ENCODE assay signal across 8 cellular contexts in the genomic region with DNA sequence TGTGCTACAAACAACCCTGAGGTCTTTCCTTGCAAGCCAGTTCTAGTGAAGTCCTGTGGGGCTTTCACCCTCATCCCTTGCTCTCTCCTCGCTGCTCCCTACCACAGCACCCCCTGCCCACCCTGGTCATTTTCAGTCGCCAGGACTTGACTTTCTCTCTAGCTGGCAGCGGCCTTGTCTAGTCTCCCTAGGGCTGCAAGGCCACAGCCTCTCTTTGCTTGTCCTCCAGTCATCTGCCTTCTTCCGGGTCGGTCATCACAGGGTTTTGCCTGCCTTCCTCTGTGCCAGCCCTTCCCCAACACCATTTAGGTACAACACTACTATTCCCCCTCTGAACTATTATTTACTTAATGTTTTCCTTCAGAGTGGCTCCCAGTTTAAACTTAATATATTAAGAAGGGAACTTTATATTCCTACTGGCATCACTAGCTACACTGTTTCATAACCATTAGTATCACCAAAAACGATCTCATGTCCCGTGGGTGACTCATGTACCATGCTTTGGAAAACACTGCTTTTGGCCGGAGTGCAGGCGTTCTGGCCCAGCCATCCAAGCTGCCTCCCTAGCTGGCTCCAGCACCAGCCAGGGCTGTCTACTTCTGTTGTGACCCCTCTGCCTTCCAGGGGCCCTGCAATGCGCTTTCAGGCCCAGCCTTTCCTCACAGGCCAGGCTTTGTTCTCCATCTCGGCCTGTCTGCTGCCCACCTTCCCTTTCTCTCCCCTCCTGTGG. TPM values are rescaled to one million over a fixed set of nuclear protein-coding genes. Genes with fewer than 3 reads are reported as not detected.
DNase-seq lines count a peak whose midpoint lies in the region; ATAC-seq, FAIRE-seq and TF ChIP-seq lines count a peak whose summit lies in the region.

No MANE protein-coding gene starts in this region.

- peaks cover 7% of the 10 kb centered on the region for H3K4me1 Mint-ChIP-seq in astrocyte (ENCODE audit: low read depth, unreplicated experiment)

- H3K27me3 ChIP-seq in astrocyte (ENCODE audit: insufficient read depth, low read length) = no peaks in the 10 kb centered on the region
- no peaks in the 10 kb centered on the region for H3K27me3 ChIP-seq in subcutaneous abdominal adipose tissue (ENCODE audit: control insufficient read depth in 5 of 5, insufficient read depth in 4 of 5, low read length in 5 of 5)

- no peak overlapping the region for H3K27ac Mint-ChIP-seq in astrocyte (ENCODE audit: unreplicated experiment)

- no peaks in the 10 kb centered on the region for H3K27me3 Mint-ChIP-seq in astrocyte (ENCODE audit: low read depth, unreplicated experiment)

- H3K4me3 ChIP-seq in astrocyte (ENCODE audit: insufficient read depth, low read depth, low read length) = no peak overlapping the region
- no peak overlapping the region for H3K4me3 ChIP-seq in subcutaneous abdominal adipose tissue (ENCODE audit: low read depth in 1 of 5, low read length in 5 of 5)

- no peak for TF ChIP-seq CTCF in astrocyte (IDR thresholded peaks at IDR 0.05; ENCODE audit: insufficient read depth, low read depth, low read length)

- peaks cover 35% of the 10 kb centered on the region for H3K36me3 Mint-ChIP-seq in astrocyte (ENCODE audit: low read depth, unreplicated experiment)

- H3K9me3 ChIP-seq in astrocyte (ENCODE audit: insufficient read depth, low read depth, low read length) = no peaks in the 10 kb centered on the region
- H3K9me3 ChIP-seq in subcutaneous abdominal adipose tissue (ENCODE audit: control insufficient read depth in 5 of 5, low read length in 5 of 5) = no peaks in the 10 kb centered on the region

- H4K20me1 ChIP-seq in astrocyte (ENCODE audit: insufficient read depth, low read length) = peaks cover 5% of the 10 kb centered on the region

- H3K36me3 ChIP-seq in astrocyte (ENCODE audit: insufficient read depth, low read length) (peaks cover 3% of the 10 kb centered on the region), subcutaneous abdominal adipose tissue (ENCODE audit: control insufficient read depth in 5 of 5, insufficient read depth in 5 of 5, low read length in 5 of 5) (peaks cover 2 to 58% (median 44%) of the 10 kb centered on the region in 5 donors)

- peak overlapping the region; percentile 35 for H3K4me2 ChIP-seq in astrocyte (ENCODE audit: low read length)

- H3K4me1 ChIP-seq in astrocyte (ENCODE audit: insufficient read depth, low read length) (peaks cover 14% of the 10 kb centered on the region), subcutaneous abdominal adipose tissue (ENCODE audit: control insufficient read depth in 5 of 5, insufficient read depth in 5 of 5, low read length in 5 of 5) (peaks cover 6 to 63% (median 44%) of the 10 kb centered on the region in 5 donors)

- H3K4me3 Mint-ChIP-seq in astrocyte (ENCODE audit: unreplicated experiment) = no peak overlapping the region

- no peak overlapping the region for H2AFZ ChIP-seq in astrocyte (ENCODE audit: low read depth, low read length)

- DNase-seq in GM04503 (ENCODE audit: low read depth) (peak; percentile 59), astrocyte (ENCODE audit: low read depth) (peak; percentile 75), left ventricle myocardium superior (peak; percentile 44), HPDE6-E6E7 (ENCODE audit: extremely low spot score) (no peak), T-helper 9 cell (no peak), GM19238 (ENCODE audit: insufficient read length, low spot score) (no peak)

- H3K27ac ChIP-seq in astrocyte (ENCODE audit: low read depth, low read length) (no peak overlapping the region), subcutaneous abdominal adipose tissue (ENCODE audit: low read depth, low read length) (peak overlapping the region; percentile 77)

- H3K79me2 ChIP-seq in astrocyte (ENCODE audit: insufficient read depth, low read length) = no peaks in the 10 kb centered on the region

- peak overlapping the region; percentile 28 for H3K9ac ChIP-seq in astrocyte (ENCODE audit: low read length)
- peak overlapping the region in 1 of 5 donors; percentile 6 for H3K9ac ChIP-seq in subcutaneous abdominal adipose tissue (ENCODE audit: low read length in 5 of 5)

- ATAC-seq in left ventricle myocardium superior (peak; percentile 83), HG03460 (IDR thresholded peaks at IDR 0.05; ENCODE audit: unreplicated experiment) (no peak)

- intact Hi-C loops in left ventricle myocardium superior (cut with micrococcal nuclease) = no loop called here

- FAIRE-seq in astrocyte (lab: Jason Lieb, UNC) = peak; percentile 37

- peaks cover 5% of the 10 kb centered on the region for H3K9me3 Mint-ChIP-seq in astrocyte (ENCODE audit: unreplicated experiment)

RNA-seq across cellular contexts. Expression of a gene that starts 21.4 kb away (rescaled TPM):
- 21.9 and 24.9 TPM in 2 replicates for total RNA-seq in astrocyte
- total RNA-seq in left ventricle myocardium superior = 21.9 TPM

Comparison
In these comparisons a context has a peak if more than half of its experiments do, and no peak if none do; other contexts are left out.
1. DNase-seq: peak in GM04503 (single experiment), astrocyte (single experiment) and left ventricle myocardium superior (single experiment); none in HPDE6-E6E7 (single experiment), T-helper 9 cell (single experiment) and GM19238 (single experiment).